Comparison of ENCODE assay signal across 10 cellular contexts in the genomic region with DNA sequence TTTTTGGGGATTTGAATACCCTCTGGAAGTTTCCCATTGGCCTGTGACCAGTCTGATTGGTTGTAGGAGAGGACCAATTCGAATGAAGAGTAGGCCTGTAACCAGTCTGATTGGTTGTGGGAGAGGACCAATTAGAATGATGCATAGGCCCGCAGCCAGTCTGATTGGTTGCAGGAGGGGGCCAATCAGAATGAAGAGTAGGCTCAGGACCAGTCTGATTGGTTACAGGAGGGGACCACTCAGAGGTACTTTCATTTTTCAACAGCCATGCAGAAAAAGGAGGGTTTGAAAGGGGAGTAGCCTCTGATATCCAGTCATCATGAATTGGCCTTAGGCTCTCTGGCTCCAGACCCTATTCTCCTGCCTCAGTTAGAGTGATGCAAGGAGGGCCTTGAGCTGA. TPM values are rescaled to one million over a fixed set of nuclear protein-coding genes. Genes with fewer than 3 reads are reported as not detected.
A peak's percentile ranks its signal among the peaks of the same experiment; 100 is the strongest.
DNase-seq lines count a peak whose midpoint lies in the region; ATAC-seq, FAIRE-seq and TF ChIP-seq lines count a peak whose summit lies in the region.
"Had no signal": no experiment of that assay in that cellular context is flagged by ENCODE, and none has a peak within 500 bp of the region (broad histone marks: within the 10 kb centered on the region; RNA-seq: fewer than 3 reads in every experiment).

No MANE protein-coding gene starts in this region.

- H3K9me3 Mint-ChIP-seq in HFFc6 = no peaks in the 10 kb centered on the region

- no peak overlapping the region for H3K4me3 Mint-ChIP-seq in HFFc6

- peak; percentile 55 for ATAC-seq in SK-N-SH treated with all-trans-retinoic acid at 6 μM for 48 hours
- ATAC-seq: right cardiac atrium had no signal

- no peaks in the 10 kb centered on the region for H3K36me3 Mint-ChIP-seq in HFFc6 (ENCODE audit: low read depth)

- H3K27me3 Mint-ChIP-seq in HFFc6 (ENCODE audit: insufficient read depth) = no peaks in the 10 kb centered on the region; the same call in 1 of the 2 replicates

- no peak for FAIRE-seq in D721Med (lab: Jason Lieb, UNC)

- peaks cover 4% of the 10 kb centered on the region for H3K4me1 Mint-ChIP-seq in HFFc6 (ENCODE audit: low read depth)

- DNase-seq in NCI-H1436 (lab: John Stamatoyannopoulos, UW) (peak; percentile 8), NCI-H1436 treated with DMSO at 0.1 percent for 48 hours (lab: John Stamatoyannopoulos, UW) (no peak), HFFc6 (peak; percentile 11), iPS DF 19.7 (ENCODE audit: low read depth, low spot score) (peak; percentile 61), D721Med (ENCODE audit: insufficient read length, low spot score) (no peak), hippocampal formation (lab: John Stamatoyannopoulos, UW) (no peak), SK-N-DZ (ENCODE audit: low spot score) (no peak)
- DNase-seq: 8988T had no signal

- H3K27ac Mint-ChIP-seq in HFFc6 = no peak overlapping the region

- TF ChIP-seq CTCF in HFFc6 (IDR thresholded peaks at IDR 0.05) = no peak
- no peak for TF ChIP-seq CTCF in D721Med (IDR thresholded peaks at IDR 0.05; ENCODE audit: insufficient read depth, missing control alignments)

TF ChIP-seq in SK-N-SH treated with all-trans-retinoic acid at 6 μM for 48 hours, 23 proteins besides CTCF, POLR2A, EP300 and RAD21:
- TF ChIP-seq SNAI2 (CRISPR knock-in tag; IDR thresholded peaks at IDR 0.05) (no peak), ZNF70 (CRISPR knock-in tag; IDR thresholded peaks at IDR 0.05) (no peak), BACH2 (CRISPR knock-in tag; IDR thresholded peaks at IDR 0.05; ENCODE audit: borderline replicate concordance) (no peak), ZNF8 (CRISPR knock-in tag; IDR thresholded peaks at IDR 0.05) (no peak)

RNA-seq across cellular contexts. Expression of a gene that starts 30.4 kb away (rescaled TPM):
- 100 to 1,000 TPM; 263 to 310 (median 281) TPM for total RNA-seq in HFFc6 (2021; fragmentation: NEBNext Ultra II Directional; extraction: Animal tissue kit (Norgen Biotek cat#: 25700))
- polyA plus RNA-seq in SK-N-DZ (2014; cell fraction: cytosol; rRNA removed) = 66.6 and 78.1 TPM in 2 replicates
- 30.3 and 33.5 TPM in 2 replicates for polyA plus RNA-seq in SK-N-DZ (2014; cell fraction: nucleus; rRNA removed)

RNA-seq across cellular contexts. Expression of a gene that starts 31.8 kb away (rescaled TPM):
- total RNA-seq in HFFc6 (2021; fragmentation: NEBNext Ultra II Directional; extraction: Animal tissue kit (Norgen Biotek cat#: 25700)) = 100 to 1,000 TPM; 416 to 479 (median 463) TPM
- 56.7 and 71.7 TPM in 2 replicates for polyA plus RNA-seq in SK-N-DZ (2014; cell fraction: cytosol; rRNA removed)
- 38.9 and 43.7 TPM in 2 replicates for polyA plus RNA-seq in SK-N-DZ (2014; cell fraction: nucleus; rRNA removed)

RNA-seq across cellular contexts. Expression of a gene that starts 42.0 kb away (rescaled TPM):
- total RNA-seq in HFFc6 (2021; fragmentation: NEBNext Ultra II Directional; extraction: Animal tissue kit (Norgen Biotek cat#: 25700)) = 10 to 100 TPM; 51.9 to 69.8 (median 63.4) TPM
- 7.2 and 8.4 TPM in 2 replicates for polyA plus RNA-seq in SK-N-DZ (2014; cell fraction: cytosol; rRNA removed)
- polyA plus RNA-seq in SK-N-DZ (2014; cell fraction: nucleus; rRNA removed) = 4.7 and 5.4 TPM in 2 replicates

Comparison
In these comparisons a context has a peak if more than half of its experiments do, and no peak if none do; other contexts are left out.
1. DNase-seq: peak in NCI-H1436 (single experiment), HFFc6 (single experiment) and iPS DF 19.7 (single experiment); none in NCI-H1436 treated with DMSO at 0.1 percent for 48 hours (single experiment), D721Med (single experiment), hippocampal formation (0 of 2) and SK-N-DZ (single experiment).